In genomic region chr3:107633327-107634141, GRCh38 we compare ENCODE assay signal across 9 cellular contexts.
A peak's percentile ranks its signal among the peaks of the same experiment; 100 is the strongest.
DNase-seq lines count a peak whose midpoint lies in the region; ATAC-seq and TF ChIP-seq lines count a peak whose summit lies in the region.
"Had no signal": no experiment of that assay in that cellular context is flagged by ENCODE, and none has a peak within 500 bp of the region (broad histone marks: within the 10 kb centered on the region; RNA-seq: fewer than 3 reads in every experiment).

No MANE protein-coding gene starts in this region.

- H3K27ac ChIP-seq in adrenal gland (peak overlapping the region in 4 of 5 donors; percentile 1 to 22 (median 15)), brain microvascular endothelial cell (no peak overlapping the region)

- H3K36me3 ChIP-seq in adrenal gland (replicated peaks in 1 of 2) (no peaks in the 10 kb centered on the region), brain microvascular endothelial cell (replicated peaks) (no peaks in the 10 kb centered on the region)

- in situ Hi-C loops in G401 (cut with HindIII; ENCODE audit: low sequenced_read_pairs) (no loop called here), brain microvascular endothelial cell (cut with HindIII; ENCODE audit: low pct_ligation_motif_present, low sequenced_read_pairs) (no loop called here)

- no peaks in the 10 kb centered on the region for H3K9me3 ChIP-seq in adrenal gland (replicated peaks in 1 of 3)

- peak; percentile 55 to 89 (median 71) for DNase-seq in adrenal gland
- no peak for DNase-seq in RPMI8226
- no peak for DNase-seq in G401 (ENCODE audit: low spot score)
- no peak for DNase-seq in OCI-M2 (lab: John Stamatoyannopoulos, UW; ENCODE audit: unreplicated experiment)
- DNase-seq in brain microvascular endothelial cell: no peak
- DNase-seq: retina had no signal

- no peak for TF ChIP-seq POLR2A in adrenal gland (IDR thresholded peaks at IDR 0.05)

- H3K4me3 ChIP-seq in adrenal gland (no peak overlapping the region), brain microvascular endothelial cell (ENCODE audit: low read depth, low read length) (no peak overlapping the region)

- intact Hi-C loops in adrenal gland (cut with DNase I): no loop called here

- no peaks in the 10 kb centered on the region for H3K27me3 ChIP-seq in adrenal gland
- H3K27me3 ChIP-seq in brain microvascular endothelial cell (replicated peaks): no peaks in the 10 kb centered on the region

- 24 to 37% (median 30%) methylated on average over 3 of the region's 3 CpGs for WGBS in adrenal gland, 4 donors

- TF ChIP-seq CTCF in adrenal gland (IDR thresholded peaks at IDR 0.05) (no peak), brain microvascular endothelial cell (IDR thresholded peaks at IDR 0.05; ENCODE audit: low read depth, low read length, missing control alignments) (no peak)

- ATAC-seq in GM18870 (IDR thresholded peaks at IDR 0.05; ENCODE audit: unreplicated experiment) (peak; percentile 96), GM21825 (IDR thresholded peaks at IDR 0.05; ENCODE audit: unreplicated experiment) (peak; percentile 92), HG03469 (IDR thresholded peaks at IDR 0.05; ENCODE audit: unreplicated experiment) (peak; percentile 94)

- H3K4me1 ChIP-seq in adrenal gland (replicated peaks in 1 of 2): peaks cover 16 to 52% of the 10 kb centered on the region in 2 donors

Comparison
In these comparisons a context has a peak if more than half of its experiments do, and no peak if none do; other contexts are left out.
1. DNase-seq: peak in adrenal gland (7 of 7); none in RPMI8226 (single experiment), G401 (single experiment), OCI-M2 (single experiment) and brain microvascular endothelial cell (single experiment).
2. Peak in every context shown above with its lines, with median percentiles within 50 percentile points of each other: ATAC-seq.